ENCODE assay signal across 33 cellular contexts in the genomic region with DNA sequence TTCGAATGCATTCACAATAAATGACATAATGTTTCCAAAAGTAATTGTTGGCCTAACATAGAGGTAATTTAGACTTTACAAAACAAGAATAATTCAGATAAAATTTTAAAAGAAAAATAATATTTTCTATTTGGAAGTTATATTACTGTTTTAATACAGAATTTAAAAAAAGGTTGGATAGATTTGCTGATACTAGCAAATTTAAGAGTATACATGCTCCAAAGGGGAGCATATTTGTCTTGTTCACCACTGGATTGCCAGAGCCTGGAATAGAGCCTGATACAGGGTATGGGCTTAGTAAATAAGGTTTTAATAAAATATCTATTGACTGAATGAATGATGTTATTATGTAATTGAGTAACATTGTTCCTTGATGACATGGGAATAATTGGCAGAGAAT.
"Had no signal": no experiment of that assay in that cellular context is flagged by ENCODE, and none has a peak within 500 bp of the region (broad histone marks: within the 10 kb centered on the region; RNA-seq: fewer than 3 reads in every experiment).

No MANE protein-coding gene starts in this region.

- H3K27ac ChIP-seq: adrenal gland, body of pancreas, brain microvascular endothelial cell, breast epithelium, VCaP had no signal

- FAIRE-seq: TTC549 had no signal

- H3K4me3 ChIP-seq: adrenal gland, body of pancreas, breast epithelium had no signal

- H3K36me3 ChIP-seq: adrenal gland, brain microvascular endothelial cell, breast epithelium had no signal

- DNase-seq: activated B cell treated with CpG ODN at 0.5 μM for 24 hours; activated CD4-positive, alpha-beta memory T cell treated with anti-CD3 and anti-CD28 coated beads for 36 hours; activated CD4-positive, alpha-beta T cell treated with anti-CD3 and anti-CD28 coated beads for 4 hours; activated CD4-positive, alpha-beta T cell treated with anti-CD3 and anti-CD28 coated beads, Interleukin-2, amount 10 ng/mL, durations not matched to agents 24 days and 14 days; activated CD4-positive, alpha-beta T cell treated with anti-CD3 and anti-CD28 coated beads, Interleukin-2, amount 50 U/mL, for 1 hour; activated CD4-positive, alpha-beta T cell treated with anti-CD3 and anti-CD28 coated beads, Interleukin-2, amount 50 U/mL, for 4 hours; activated CD4-positive, CD25-positive, alpha-beta regulatory T cell treated with anti-CD3 and anti-CD28 coated beads, Interleukin-2, amount 50 U/mL, for 72 hours; activated CD8-positive, alpha-beta memory T cell treated with anti-CD3 and anti-CD28 coated beads, Interleukin-2, amount 50 U/mL, for 4 hours; activated CD8-positive, alpha-beta T cell treated with anti-CD3 and anti-CD28 coated beads for 36 hours; activated effector memory CD4-positive, alpha-beta T cell treated with anti-CD3 and anti-CD28 coated beads, Interleukin-2, amount 50 U/mL, for 16 hours; activated gamma-delta T cell treated with Interleukin-2 at 50 U/mL for 16 hours; activated naive CD4-positive, alpha-beta T cell; activated naive CD4-positive, alpha-beta T cell treated with anti-CD3 and anti-CD28 coated beads for 36 hours; activated naive CD4-positive, alpha-beta T cell treated with anti-CD3 and anti-CD28 coated beads, Interleukin-2, amount 50 U/mL, for 16 hours; activated naive CD8-positive, alpha-beta T cell treated with anti-CD3 and anti-CD28 coated beads for 36 hours; activated T-cell treated with anti-CD3 and anti-CD28 coated beads for 4 hours; activated T-cell treated with anti-CD3 and anti-CD28 coated beads, Interleukin-2, amount 50 U/mL, for 1 hour; activated T-cell treated with anti-CD3 and anti-CD28 coated beads, Interleukin-2, amount 50 U/mL, for 4 hours; activated T-cell treated with anti-CD3 and anti-CD28 coated beads, Interleukin-2, amount 50 U/mL, for 72 hours; adrenal gland; amniotic stem cell; aorta; body of pancreas; brain microvascular endothelial cell; central memory CD4-positive, alpha-beta T cell; T-helper 1 cell; T-helper 2 cell; T-helper 9 cell had no signal

- H3K9me3 ChIP-seq: adrenal gland, body of pancreas had no signal

- ATAC-seq: activated CD8-positive, alpha-beta T cell treated with anti-CD3 and anti-CD28 coated beads for 36 hours; activated naive CD4-positive, alpha-beta T cell treated with anti-CD3 and anti-CD28 coated beads, Interleukin-2, amount 50 U/mL, for 72 hours; activated T-cell treated with anti-CD3 and anti-CD28 coated beads, Interleukin-2, amount 50 U/mL, for 4 hours; activated T-cell treated with anti-CD3 and anti-CD28 coated beads, Interleukin-2, amount 50 U/mL, for 72 hours; activated T-helper 17 cell treated with anti-CD3 and anti-CD28 coated beads, Interleukin-2, amount 50 U/mL, for 72 hours; body of pancreas had no signal

- H3K4me1 ChIP-seq: adrenal gland, body of pancreas, breast epithelium had no signal

- H3K27me3 ChIP-seq: adrenal gland, body of pancreas, brain microvascular endothelial cell, breast epithelium had no signal
